8 cellular contexts compared by ENCODE assay signal in genomic region chr3:57803647-57804081, GRCh38. TPM values are rescaled to one million over a fixed set of nuclear protein-coding genes. Genes with fewer than 3 reads are reported as not detected.
DNase-seq lines count a peak whose midpoint lies in the region; ATAC-seq and TF ChIP-seq lines count a peak whose summit lies in the region.

No MANE protein-coding gene starts in this region.

- H3K4me2 ChIP-seq in hepatocyte, result peak overlapping the region; percentile 34

- H3K27me3 ChIP-seq in hepatocyte, result no peaks in the 10 kb centered on the region

- no peaks in the 10 kb centered on the region for H4K20me1 ChIP-seq in hepatocyte (ENCODE audit: insufficient read depth, poor library complexity, severe bottlenecking)

- no peaks in the 10 kb centered on the region for H3K9me3 Mint-ChIP-seq in activated naive CD4-positive, alpha-beta T cell treated with anti-CD3 and anti-CD28 coated beads, Interleukin-2, amount 50 U/mL, for 24 hours
- no peaks in the 10 kb centered on the region for H3K9me3 Mint-ChIP-seq in activated naive CD8-positive, alpha-beta T cell treated with anti-CD3 and anti-CD28 coated beads, Interleukin-2, amount 10 ng/mL, durations not matched to agents 7 days and 5 days
- no peaks in the 10 kb centered on the region for H3K9me3 Mint-ChIP-seq in stimulated activated effector memory CD8-positive, alpha-beta T cell treated with anti-CD3 and anti-CD28 coated beads, Interleukin-12 subunit alpha, Interleukin-12 subunit beta, amount 100 ng/mL, for 72 hours

- H3K9me3 ChIP-seq in hepatocyte (ENCODE audit: low read depth), result no peaks in the 10 kb centered on the region

- DNase-seq in activated naive CD4-positive, alpha-beta T cell treated with anti-CD3 and anti-CD28 coated beads, Interleukin-2, amount 50 U/mL, for 16 hours, result no peak
- no peak for DNase-seq in activated naive CD8-positive, alpha-beta T cell treated with anti-CD3 and anti-CD28 coated beads, Interleukin-2, amount 10 ng/mL, durations not matched to agents 7 days and 5 days
- peak; percentile 69 for DNase-seq in hepatocyte (ENCODE audit: low spot score)
- no peak for DNase-seq in stimulated activated effector memory CD8-positive, alpha-beta T cell treated with anti-CD3 and anti-CD28 coated beads, Interleukin-12 subunit alpha, Interleukin-12 subunit beta, amount 100 ng/mL, for 72 hours (ENCODE audit: low spot score in 2 of 2)
- DNase-seq in NCI-H1092 treated with DMSO at 0.1 percent for 48 hours (lab: John Stamatoyannopoulos, UW), result no peak

- POLR2A ChIA-PET in activated naive CD8-positive, alpha-beta T cell treated with anti-CD3 and anti-CD28 coated beads, Interleukin-2, amount 10 ng/mL, durations not matched to agents 7 days and 5 days (lab: Charles Lee), result no interaction called here

- H3K27ac Mint-ChIP-seq in activated naive CD4-positive, alpha-beta T cell treated with anti-CD3 and anti-CD28 coated beads, Interleukin-2, amount 50 U/mL, for 24 hours, result peak overlapping the region; percentile 94
- peak overlapping the region; percentile 26 for H3K27ac Mint-ChIP-seq in activated naive CD8-positive, alpha-beta T cell treated with anti-CD3 and anti-CD28 coated beads, Interleukin-2, amount 10 ng/mL, durations not matched to agents 7 days and 5 days
- H3K27ac Mint-ChIP-seq in stimulated activated effector memory CD8-positive, alpha-beta T cell treated with anti-CD3 and anti-CD28 coated beads, Interleukin-12 subunit alpha, Interleukin-12 subunit beta, amount 100 ng/mL, for 72 hours, result peak overlapping the region; percentile 67

- no peaks in the 10 kb centered on the region for H3K27me3 Mint-ChIP-seq in activated naive CD4-positive, alpha-beta T cell treated with anti-CD3 and anti-CD28 coated beads, Interleukin-2, amount 50 U/mL, for 24 hours
- no peaks in the 10 kb centered on the region for H3K27me3 Mint-ChIP-seq in activated naive CD8-positive, alpha-beta T cell treated with anti-CD3 and anti-CD28 coated beads, Interleukin-2, amount 10 ng/mL, durations not matched to agents 7 days and 5 days

- no peaks in the 10 kb centered on the region for H3K36me3 ChIP-seq in hepatocyte (replicated peaks; ENCODE audit: insufficient read depth, low read depth)

- H3K36me3 Mint-ChIP-seq in activated naive CD4-positive, alpha-beta T cell treated with anti-CD3 and anti-CD28 coated beads, Interleukin-2, amount 50 U/mL, for 24 hours, result peaks cover 3% of the 10 kb centered on the region
- H3K36me3 Mint-ChIP-seq in activated naive CD8-positive, alpha-beta T cell treated with anti-CD3 and anti-CD28 coated beads, Interleukin-2, amount 10 ng/mL, durations not matched to agents 7 days and 5 days, result peaks cover 4% of the 10 kb centered on the region
- H3K36me3 Mint-ChIP-seq in stimulated activated effector memory CD8-positive, alpha-beta T cell treated with anti-CD3 and anti-CD28 coated beads, Interleukin-12 subunit alpha, Interleukin-12 subunit beta, amount 100 ng/mL, for 72 hours, result no peaks in the 10 kb centered on the region

- peaks cover 90% of the 10 kb centered on the region for H3K79me2 ChIP-seq in hepatocyte

- 29% methylated on average over 3 of the region's 3 CpGs for WGBS in hepatocyte (ENCODE audit: low lambda C conversion rate, missing lambda C conversion rate)

- H2AFZ ChIP-seq in hepatocyte, result no peak overlapping the region

- H3K4me1 ChIP-seq in hepatocyte (ENCODE audit: insufficient read depth), result peaks cover 10% of the 10 kb centered on the region

- no peak overlapping the region for H3K4me3 ChIP-seq in hepatocyte

- peak; percentile 42 for ATAC-seq in activated naive CD8-positive, alpha-beta T cell treated with anti-CD3 and anti-CD28 coated beads, Interleukin-2, amount 10 ng/mL, durations not matched to agents 7 days and 5 days (ENCODE audit: low read depth)
- ATAC-seq in stimulated activated effector memory CD8-positive, alpha-beta T cell treated with anti-CD3 and anti-CD28 coated beads, Interleukin-12 subunit alpha, Interleukin-12 subunit beta, amount 100 ng/mL, for 72 hours, result peak; percentile 88
- ATAC-seq in HG03025 (IDR thresholded peaks at IDR 0.05; ENCODE audit: low FRiP score, unreplicated experiment) (no peak), GM21390 (IDR thresholded peaks at IDR 0.05; ENCODE audit: unreplicated experiment) (no peak)

- H3K4me3 Mint-ChIP-seq in activated naive CD4-positive, alpha-beta T cell treated with anti-CD3 and anti-CD28 coated beads, Interleukin-2, amount 50 U/mL, for 24 hours, result peak overlapping the region; percentile 74
- H3K4me3 Mint-ChIP-seq in activated naive CD8-positive, alpha-beta T cell treated with anti-CD3 and anti-CD28 coated beads, Interleukin-2, amount 10 ng/mL, durations not matched to agents 7 days and 5 days, result peak overlapping the region; percentile 29
- peak overlapping the region; percentile 37 for H3K4me3 Mint-ChIP-seq in stimulated activated effector memory CD8-positive, alpha-beta T cell treated with anti-CD3 and anti-CD28 coated beads, Interleukin-12 subunit alpha, Interleukin-12 subunit beta, amount 100 ng/mL, for 72 hours

- TF ChIP-seq CTCF in hepatocyte (IDR thresholded peaks at IDR 0.05; ENCODE audit: poor library complexity), result no peak

- peaks cover 83% of the 10 kb centered on the region for H3K4me1 Mint-ChIP-seq in activated naive CD4-positive, alpha-beta T cell treated with anti-CD3 and anti-CD28 coated beads, Interleukin-2, amount 50 U/mL, for 24 hours
- peaks cover 25% of the 10 kb centered on the region for H3K4me1 Mint-ChIP-seq in activated naive CD8-positive, alpha-beta T cell treated with anti-CD3 and anti-CD28 coated beads, Interleukin-2, amount 10 ng/mL, durations not matched to agents 7 days and 5 days
- H3K4me1 Mint-ChIP-seq in stimulated activated effector memory CD8-positive, alpha-beta T cell treated with anti-CD3 and anti-CD28 coated beads, Interleukin-12 subunit alpha, Interleukin-12 subunit beta, amount 100 ng/mL, for 72 hours, result peaks cover 46% of the 10 kb centered on the region

- H3K9me2 ChIP-seq in hepatocyte (replicated peaks; ENCODE audit: insufficient read depth), result no peaks in the 10 kb centered on the region

- H3K27ac ChIP-seq in hepatocyte, result peak overlapping the region; percentile 65

RNA-seq across cellular contexts. Expression of gene SLMAP, which starts 47.6 kb away (rescaled TPM):
- 10 to 100 TPM; 58.0 to 69.7 TPM for total RNA-seq in activated naive CD8-positive, alpha-beta T cell treated with anti-CD3 and anti-CD28 coated beads, Interleukin-2, amount 10 ng/mL, durations not matched to agents 7 days and 5 days
- 44.5 and 46.0 TPM in 2 replicates for total RNA-seq in hepatocyte
- 22.8 and 27.6 TPM in 2 replicates for polyA plus RNA-seq in hepatocyte

Comparison
In these comparisons a context has a peak if more than half of its experiments do, and no peak if none do; other contexts are left out.
1. H3K27ac Mint-ChIP-seq: peak in every context shown above with its lines; median percentile 94 in activated naive CD4-positive, alpha-beta T cell treated with anti-CD3 and anti-CD28 coated beads, Interleukin-2, amount 50 U/mL, for 24 hours; 67 in stimulated activated effector memory CD8-positive, alpha-beta T cell treated with anti-CD3 and anti-CD28 coated beads, Interleukin-12 subunit alpha, Interleukin-12 subunit beta, amount 100 ng/mL, for 72 hours; 26 in activated naive CD8-positive, alpha-beta T cell treated with anti-CD3 and anti-CD28 coated beads, Interleukin-2, amount 10 ng/mL, durations not matched to agents 7 days and 5 days.
2. ATAC-seq: peak in activated naive CD8-positive, alpha-beta T cell treated with anti-CD3 and anti-CD28 coated beads, Interleukin-2, amount 10 ng/mL, durations not matched to agents 7 days and 5 days (single experiment) and stimulated activated effector memory CD8-positive, alpha-beta T cell treated with anti-CD3 and anti-CD28 coated beads, Interleukin-12 subunit alpha, Interleukin-12 subunit beta, amount 100 ng/mL, for 72 hours (single experiment); none in HG03025 (single experiment) and GM21390 (single experiment).
3. Peak in every context shown above with its lines, with median percentiles within 50 percentile points of each other: H3K4me3 Mint-ChIP-seq.